In genomic region chr11:124656759-124657627, GRCh38 we compare ENCODE assay signal across 17 cellular contexts. TPM values are rescaled to one million over a fixed set of nuclear protein-coding genes. Genes with fewer than 3 reads are reported as not detected.
DNase-seq lines count a peak whose midpoint lies in the region; ATAC-seq and TF ChIP-seq lines count a peak whose summit lies in the region.
"Had no signal": no experiment of that assay in that cellular context is flagged by ENCODE, and none has a peak within 500 bp of the region (broad histone marks: within the 10 kb centered on the region; RNA-seq: fewer than 3 reads in every experiment).

No MANE protein-coding gene starts in this region.

- no peak overlapping the region for H2AFZ ChIP-seq in H9 (ENCODE audit: low read length)
- no peak overlapping the region for H2AFZ ChIP-seq in Karpas-422 (ENCODE audit: low read length)
- H2AFZ ChIP-seq: PC-9 had no signal

- H3K4me2 ChIP-seq in H9 (ENCODE audit: insufficient read depth, insufficient read length, low read length) (no peak overlapping the region), Karpas-422 (ENCODE audit: low read depth, low read length, poor library complexity, severe bottlenecking) (no peak overlapping the region)
- H3K4me2 ChIP-seq: PC-9, smooth muscle cell had no signal

- H2AK5ac ChIP-seq in H9 (ENCODE audit: insufficient read length, low read length): no peak overlapping the region

- H4K5ac ChIP-seq in H9 (ENCODE audit: insufficient read length, low read depth, low read length): no peak overlapping the region

- peaks cover 1% of the 10 kb centered on the region; the same call in 1 of the 2 replicates for H3K27me3 Mint-ChIP-seq in H9 (ENCODE audit: low read depth)
- H3K27me3 Mint-ChIP-seq in osteocyte (ENCODE audit: unreplicated experiment): no peaks in the 10 kb centered on the region
- H3K27me3 Mint-ChIP-seq: activated naive CD8-positive, alpha-beta T cell had no signal

- no peak overlapping the region for H4K91ac ChIP-seq in H9 (ENCODE audit: insufficient read length, low read depth, low read length)

- H3K36me3 ChIP-seq in Karpas-422 (ENCODE audit: insufficient read depth, low read length): no peaks in the 10 kb centered on the region

- H4K20me1 ChIP-seq in H9 (ENCODE audit: control insufficient read depth, insufficient read depth, insufficient read length) (no peaks in the 10 kb centered on the region), Karpas-422 (ENCODE audit: insufficient read depth, low read depth, low read length) (no peaks in the 10 kb centered on the region)

- H3K18ac ChIP-seq in H9 (ENCODE audit: insufficient read length, low read depth, low read length): no peak overlapping the region

- H3K4me3 Mint-ChIP-seq in H9 (peak overlapping the region in 1 of 2 experiments; percentile 39; a peak in 1 of 5 replicates), osteocyte (ENCODE audit: unreplicated experiment) (peak overlapping the region; percentile 8)
- H3K4me3 Mint-ChIP-seq: activated naive CD8-positive, alpha-beta T cell; T-helper 2 cell treated with Interferon-gamma antibody and Interleukin-4, amounts not matched to agents 5 μg/mL and 100 μg/mL, for 36 hours had no signal

- no peaks in the 10 kb centered on the region; a peak in 1 of 7 replicates for H3K36me3 Mint-ChIP-seq in H9 (ENCODE audit: insufficient read depth in 1 of 3, low read depth in 3 of 3)
- peaks cover 8% of the 10 kb centered on the region for H3K36me3 Mint-ChIP-seq in osteocyte (ENCODE audit: unreplicated experiment)

- H2BK15ac ChIP-seq in H9 (ENCODE audit: low read depth, low read length): no peak overlapping the region

- H3K23me2 ChIP-seq in H9 (ENCODE audit: insufficient read length, low read depth, low read length, poor library complexity, severe bottlenecking): no peaks in the 10 kb centered on the region

- H3K9me3 ChIP-seq in H9 (ENCODE audit: control insufficient read depth, low read depth, low read length) (no peaks in the 10 kb centered on the region), Karpas-422 (ENCODE audit: low read length) (no peaks in the 10 kb centered on the region)

- no peak overlapping the region for H2BK12ac ChIP-seq in H9 (ENCODE audit: insufficient read length, low read depth, low read length)

- H4K8ac ChIP-seq in H9 (replicated peaks; ENCODE audit: insufficient read length, low read depth, low read length): no peak overlapping the region

- H3K56ac ChIP-seq in H9 (ENCODE audit: insufficient read length, low read depth, low read length): no peak overlapping the region

- H3K9me3 Mint-ChIP-seq in H9: no peaks in the 10 kb centered on the region; a peak in 1 of 5 replicates
- H3K9me3 Mint-ChIP-seq in osteocyte (ENCODE audit: unreplicated experiment): no peaks in the 10 kb centered on the region
- H3K9me3 Mint-ChIP-seq: T-helper 2 cell treated with Interferon-gamma antibody and Interleukin-4, amounts not matched to agents 5 μg/mL and 100 μg/mL, for 36 hours had no signal

- no peak for TF ChIP-seq CTCF in H9 (conservative IDR thresholded peaks at IDR 0.05)
- TF ChIP-seq CTCF in osteocyte (IDR thresholded peaks at IDR 0.05): no peak

- ATAC-seq in GM18867 (IDR thresholded peaks at IDR 0.05; ENCODE audit: unreplicated experiment) (no peak), Right ventricle myocardium inferior (no peak), GM21526 (IDR thresholded peaks at IDR 0.05; ENCODE audit: low FRiP score, unreplicated experiment) (no peak)
- ATAC-seq: GM12878 had no signal

- no peak overlapping the region for H2BK20ac ChIP-seq in H9 (ENCODE audit: low read depth, low read length, poor library complexity, severe bottlenecking)

- no peak overlapping the region for H3K9ac ChIP-seq in H9 (ENCODE audit: extremely low read depth, insufficient read length, low read length)
- H3K9ac ChIP-seq in Karpas-422 (ENCODE audit: low read length): no peak overlapping the region

- no peak overlapping the region for H2BK120ac ChIP-seq in H9 (ENCODE audit: low read depth, low read length, poor library complexity, severe bottlenecking)

- H3K27ac Mint-ChIP-seq in H9 (peak overlapping the region in 1 of 3 experiments; percentile 34; a peak in 1 of 7 replicates), osteocyte (ENCODE audit: unreplicated experiment) (peak overlapping the region; percentile 19)
- H3K27ac Mint-ChIP-seq: activated naive CD8-positive, alpha-beta T cell; T-helper 2 cell treated with Interferon-gamma antibody and Interleukin-4, amounts not matched to agents 5 μg/mL and 100 μg/mL, for 36 hours had no signal

- intact Hi-C loops in Right ventricle myocardium inferior (cut with DNase I): no loop called here

- H3K27me3 ChIP-seq in H9 (ENCODE audit: insufficient read depth, low read length): no peaks in the 10 kb centered on the region
- no peaks in the 10 kb centered on the region for H3K27me3 ChIP-seq in Karpas-422 (ENCODE audit: low read length)

- H3K79me2 ChIP-seq in H9 (ENCODE audit: insufficient read depth, low read length) (no peaks in the 10 kb centered on the region), Karpas-422 (ENCODE audit: low read length) (no peaks in the 10 kb centered on the region)

- peaks cover 18 to 19% of the 10 kb centered on the region in 2 experiments for H3K4me1 Mint-ChIP-seq in H9
- H3K4me1 Mint-ChIP-seq in osteocyte (ENCODE audit: unreplicated experiment): peaks cover 12% of the 10 kb centered on the region

- no peak overlapping the region for H3K4me3 ChIP-seq in Karpas-422 (ENCODE audit: low read length)
- H3K4me3 ChIP-seq: GM12878, PC-9, smooth muscle cell had no signal

- H2BK5ac ChIP-seq in H9 (ENCODE audit: insufficient read length, low read length): no peak overlapping the region

- H3K27ac ChIP-seq in H9 (ENCODE audit: insufficient read length, low read depth, low read length) (no peak overlapping the region), epithelial cell of prostate (peak overlapping the region; percentile 8), Karpas-422 (ENCODE audit: low read length) (no peak overlapping the region)
- H3K27ac ChIP-seq: HL-60, PC-9 had no signal

- peaks cover 4% of the 10 kb centered on the region; the same call in 1 of the 2 replicates for H3K4me1 ChIP-seq in H9 (ENCODE audit: insufficient read depth, low read length)
- H3K4me1 ChIP-seq in Karpas-422 (ENCODE audit: low read length): peaks cover 4% of the 10 kb centered on the region; the same call in 1 of the 2 replicates

- H3T11ph ChIP-seq in H9 (ENCODE audit: low read length): no peak overlapping the region

- DNase-seq in H9 (peak; percentile 44), NCI-H510A treated with DMSO at 0.1 percent for 48 hours (lab: John Stamatoyannopoulos, UW) (peak; percentile 63), epithelial cell of prostate (ENCODE audit: low read depth, low spot score) (no peak), osteocyte (ENCODE audit: extremely low spot score, unreplicated experiment) (no peak), Karpas-422 (no peak), Right ventricle myocardium inferior (ENCODE audit: missing footprints) (no peak)
- DNase-seq: activated CD8-positive, alpha-beta memory T cell treated with anti-CD3 and anti-CD28 coated beads for 24 hours; effector CD4-positive, alpha-beta T cell; PC-9 had no signal

- no peaks in the 10 kb centered on the region for H3K9me2 ChIP-seq in Karpas-422 (replicated peaks; ENCODE audit: insufficient read depth, low read length)

- no peak overlapping the region; the same call in 1 of the 2 replicates for H3K14ac ChIP-seq in H9 (ENCODE audit: insufficient read depth, low read length)

- no peak overlapping the region for H3K23ac ChIP-seq in H9 (ENCODE audit: insufficient read length, low read depth, low read length)

- H3K4ac ChIP-seq in H9 (ENCODE audit: low read depth, low read length): no peak overlapping the region

- WGBS in H9 (ENCODE audit: extremely low coverage, insufficient read length, low lambda C conversion rate): no CpG with 5 or more reads among the region's 16 CpGs

- no peaks in the 10 kb centered on the region for H3K79me1 ChIP-seq in H9 (ENCODE audit: insufficient read depth, low read depth, low read length, poor library complexity, severe bottlenecking)

RNA-seq across cellular contexts. Expression of gene SIAE, which starts 16.5 kb away (rescaled TPM):
- total RNA-seq in H9 (2021) (4.7 and 5.6 TPM in 2 replicates), osteocyte (13.8 and 18.5 TPM in 2 replicates), Right ventricle myocardium inferior (83.1 TPM)
- 0.47 and 0.89 TPM in 2 replicates for total RNA-seq in Karpas-422 (2014; rRNA removed; shearing (Covaris generic); ENCODE audit: low replicate concordance)

RNA-seq across cellular contexts. Expression of gene SPA17, which starts 16.7 kb away (rescaled TPM):
- total RNA-seq in H9 (2021) (6.9 and 7.2 TPM in 2 replicates), osteocyte (3.7 and 4.7 TPM in 2 replicates), Right ventricle myocardium inferior (2.6 TPM)
- 1.2 and 10.4 TPM in 2 replicates for total RNA-seq in Karpas-422 (2014; rRNA removed; shearing (Covaris generic); ENCODE audit: low replicate concordance)

RNA-seq across cellular contexts. Expression of gene TBRG1, which starts 34.3 kb away (rescaled TPM):
- total RNA-seq in H9 (2021): 23.9 and 25.8 TPM in 2 replicates
- 34.8 and 37.4 TPM in 2 replicates for total RNA-seq in osteocyte
- total RNA-seq in Karpas-422 (2014; rRNA removed; shearing (Covaris generic); ENCODE audit: low replicate concordance): 14.5 and 21.6 TPM in 2 replicates
- total RNA-seq in Right ventricle myocardium inferior: 21.0 TPM

RNA-seq across cellular contexts. Expression of gene PANX3, which starts 45.8 kb away (rescaled TPM):
- not detected in 2 replicates for total RNA-seq in H9 (2021)
- not detected in 2 replicates for total RNA-seq in osteocyte
- total RNA-seq in Karpas-422 (2014; rRNA removed; shearing (Covaris generic); ENCODE audit: low replicate concordance): not detected in 2 replicates
- not detected for total RNA-seq in Right ventricle myocardium inferior
- total RNA-seq: GM12878, mononuclear cell, PC-9, smooth muscle cell had no signal

Comparison
In these comparisons a context has a peak if more than half of its experiments do, and no peak if none do; other contexts are left out.
1. DNase-seq: peak in H9 (single experiment) and NCI-H510A treated with DMSO at 0.1 percent for 48 hours (single experiment); none in epithelial cell of prostate (single experiment), osteocyte (single experiment), Karpas-422 (single experiment) and Right ventricle myocardium inferior (single experiment).